14 cellular contexts compared by ENCODE assay signal in genomic region chr17:19769946-19770652, GRCh38. TPM values are rescaled to one million over a fixed set of nuclear protein-coding genes. Genes with fewer than 3 reads are reported as not detected.
DNase-seq lines count a peak whose midpoint lies in the region.
"Had no signal": no experiment of that assay in that cellular context is flagged by ENCODE, and none has a peak within 500 bp of the region (broad histone marks: within the 10 kb centered on the region; RNA-seq: fewer than 3 reads in every experiment).

No MANE protein-coding gene starts in this region.

- no peaks in the 10 kb centered on the region for H3K27me3 ChIP-seq in skeletal muscle satellite cell (ENCODE audit: control insufficient read depth, insufficient read depth, low read length)

- H3K9me3 ChIP-seq in skeletal muscle satellite cell (replicated peaks; ENCODE audit: low read length), result no peaks in the 10 kb centered on the region

- peaks cover 5% of the 10 kb centered on the region for H3K36me3 ChIP-seq in skeletal muscle satellite cell (ENCODE audit: insufficient read depth, low read length)

- peaks cover 17% of the 10 kb centered on the region for H3K4me1 ChIP-seq in skeletal muscle satellite cell (ENCODE audit: control insufficient read depth, insufficient read depth, low read length)

- H3K9ac ChIP-seq in skeletal muscle satellite cell (ENCODE audit: low read depth, low read length), result peak overlapping the region; percentile 22

- H3K4me3 ChIP-seq in skeletal muscle satellite cell (ENCODE audit: low read length), result no peak overlapping the region

- DNase-seq in EH (ENCODE audit: low read depth) (peak; percentile 96), LHCN-M2 (ENCODE audit: low read depth) (peak; percentile 57), fibroblast of gingiva (ENCODE audit: low read depth) (peak; percentile 14), middle frontal gyrus (ENCODE audit: extremely low spot score, low spot score) (no peak), NCI-H1105 (lab: John Stamatoyannopoulos, UW) (no peak)
- no peak for DNase-seq in activated CD4-positive, CD25-positive, alpha-beta regulatory T cell treated with anti-CD3 and anti-CD28 coated beads, Interleukin-2, amount 50 U/mL, for 72 hours
- DNase-seq: activated naive CD4-positive, alpha-beta T cell; cortex of kidney; NCI-H2081; stimulated activated CD4-positive, alpha-beta T cell treated with anti-CD3 and anti-CD28 coated beads, Interleukin-4, amount 100 ng/mL, for 24 hours; T-helper 2 cell had no signal

- H3K4me2 ChIP-seq in skeletal muscle satellite cell (ENCODE audit: low read length), result peak overlapping the region; percentile 10

RNA-seq across cellular contexts. Expression of gene ALDH3A1, which starts 22.0 kb away (rescaled TPM):
- total RNA-seq in LHCN-M2 (2014; rRNA removed), result not detected in 2 replicates
- polyA plus RNA-seq in LHCN-M2 (2012), result 0.10 TPM
- total RNA-seq in skeletal muscle satellite cell (2012; rRNA removed), result 0.44 TPM in 1 of 2 replicates, not detected in the other
- polyA plus RNA-seq: IgD-negative memory B cell had no signal

RNA-seq across cellular contexts. Expression of gene SLC47A2, which starts 53.7 kb away (rescaled TPM):
- not detected in 2 replicates for total RNA-seq in LHCN-M2 (2014; rRNA removed)
- 0.04 TPM for polyA plus RNA-seq in LHCN-M2 (2012)
- under 0.01 TPM in 1 of 2 replicates, not detected in the other for total RNA-seq in skeletal muscle satellite cell (2012; rRNA removed)
- total RNA-seq: liver had no signal

Comparison
In these comparisons a context has a peak if more than half of its experiments do, and no peak if none do; other contexts are left out.
1. DNase-seq: peak in EH (single experiment), LHCN-M2 (single experiment) and fibroblast of gingiva (single experiment); none in middle frontal gyrus (single experiment), NCI-H1105 (single experiment) and activated CD4-positive, CD25-positive, alpha-beta regulatory T cell treated with anti-CD3 and anti-CD28 coated beads, Interleukin-2, amount 50 U/mL, for 72 hours (single experiment).